11 cellular contexts compared by ENCODE assay signal in genomic region chr6:166904101-166904746, GRCh38. TPM values are rescaled to one million over a fixed set of nuclear protein-coding genes. Genes with fewer than 3 reads are reported as not detected.
DNase-seq lines count a peak whose midpoint lies in the region; TF ChIP-seq lines count a peak whose summit lies in the region.
"Had no signal": no experiment of that assay in that cellular context is flagged by ENCODE, and none has a peak within 500 bp of the region (broad histone marks: within the 10 kb centered on the region; RNA-seq: fewer than 3 reads in every experiment).

No MANE protein-coding gene starts in this region.

- no peak overlapping the region for H3K27ac Mint-ChIP-seq in activated naive CD4-positive, alpha-beta T cell treated with anti-CD3 and anti-CD28 coated beads, Interleukin-2, amount 10 ng/mL, durations not matched to agents 7 days and 5 days
- no peak overlapping the region for H3K27ac Mint-ChIP-seq in Caco-2 (ENCODE audit: unreplicated experiment)
- H3K27ac Mint-ChIP-seq: activated CD8-positive, alpha-beta T cell treated with anti-CD3 and anti-CD28 coated beads for 36 hours had no signal

- H3K79me2 ChIP-seq in neural cell (replicated peaks; ENCODE audit: insufficient read depth, low read length) = no peaks in the 10 kb centered on the region

- no peaks in the 10 kb centered on the region for H3K9me2 ChIP-seq in neural cell (ENCODE audit: insufficient read depth, low read length)

- TF ChIP-seq EP300 in neural cell (conservative IDR thresholded peaks at IDR 0.05; ENCODE audit: poor library complexity, severe bottlenecking) = no peak

- H3K27me3 Mint-ChIP-seq in activated naive CD4-positive, alpha-beta T cell treated with anti-CD3 and anti-CD28 coated beads, Interleukin-2, amount 10 ng/mL, durations not matched to agents 7 days and 5 days = no peaks in the 10 kb centered on the region
- peaks cover 31% of the 10 kb centered on the region for H3K27me3 Mint-ChIP-seq in Caco-2 (ENCODE audit: insufficient read depth, unreplicated experiment)
- H3K27me3 Mint-ChIP-seq: activated CD8-positive, alpha-beta T cell treated with anti-CD3 and anti-CD28 coated beads for 36 hours had no signal

- intact Hi-C loops in Caco-2 (cut with micrococcal nuclease; ENCODE audit: unreplicated experiment) = no loop called here

- H3K4me3 ChIP-seq in choroid plexus epithelial cell (ENCODE audit: low read depth, low read length) = no peak overlapping the region
- H3K4me3 ChIP-seq in neural cell (ENCODE audit: low read length) = peak overlapping the region; percentile 24
- H3K4me3 ChIP-seq in Caco-2 (ENCODE audit: low read depth, low read length) = no peak overlapping the region

- peak; percentile 6 for DNase-seq in GM03348 (ENCODE audit: low spot score)
- DNase-seq in NCI-H2107 (lab: John Stamatoyannopoulos, UW) = peak; percentile 2
- peak; percentile 41 for DNase-seq in choroid plexus epithelial cell (ENCODE audit: low read depth)
- no peak for DNase-seq in kidney glomerular epithelial cell (lab: John Stamatoyannopoulos, UW)
- no peak for DNase-seq in activated naive CD4-positive, alpha-beta T cell treated with anti-CD3 and anti-CD28 coated beads, Interleukin-2, amount 10 ng/mL, durations not matched to agents 7 days and 5 days
- DNase-seq in Caco-2 = no peak
- no peak for DNase-seq in SW 1271 (lab: John Stamatoyannopoulos, UW)
- DNase-seq: activated CD8-positive, alpha-beta T cell treated with anti-CD3 and anti-CD28 coated beads for 36 hours; SHP77 had no signal

- H3K4me2 ChIP-seq in neural cell (ENCODE audit: low read length) = no peak overlapping the region
- H3K4me2 ChIP-seq: KMS-11 had no signal

- H3K36me3 ChIP-seq in neural cell (ENCODE audit: insufficient read depth, low read length) = no peaks in the 10 kb centered on the region
- no peaks in the 10 kb centered on the region for H3K36me3 ChIP-seq in Caco-2 (ENCODE audit: control insufficient read depth, insufficient read depth, low read length)

- no peak overlapping the region for H3K9ac ChIP-seq in neural cell (ENCODE audit: low read length)
- H3K9ac ChIP-seq: KMS-11 had no signal

- peaks cover 25% of the 10 kb centered on the region for H3K4me1 Mint-ChIP-seq in activated naive CD4-positive, alpha-beta T cell treated with anti-CD3 and anti-CD28 coated beads, Interleukin-2, amount 10 ng/mL, durations not matched to agents 7 days and 5 days
- H3K4me1 Mint-ChIP-seq in Caco-2 (ENCODE audit: low read depth, unreplicated experiment) = no peaks in the 10 kb centered on the region

- peaks cover 1% of the 10 kb centered on the region for H3K36me3 Mint-ChIP-seq in activated naive CD4-positive, alpha-beta T cell treated with anti-CD3 and anti-CD28 coated beads, Interleukin-2, amount 10 ng/mL, durations not matched to agents 7 days and 5 days
- no peaks in the 10 kb centered on the region for H3K36me3 Mint-ChIP-seq in Caco-2 (ENCODE audit: insufficient read depth, unreplicated experiment)

- TF ChIP-seq CTCF in choroid plexus epithelial cell (conservative IDR thresholded peaks at IDR 0.05; ENCODE audit: low read depth, low read length) (no peak), neural cell (IDR thresholded peaks at IDR 0.05; ENCODE audit: poor library complexity, severe bottlenecking) (peak; percentile 22), Caco-2 (IDR thresholded peaks at IDR 0.05; ENCODE audit: insufficient read depth in 1 of 2, low read depth in 1 of 2, low read length in 1 of 2, severe bottlenecking in 1 of 2, unreplicated experiment in 1 of 2) (no peak)

- H3F3A ChIP-seq in neural cell (ENCODE audit: insufficient read depth, low read length, poor library complexity, severe bottlenecking) = no peaks in the 10 kb centered on the region

- no peaks in the 10 kb centered on the region for H3K27me3 ChIP-seq in neural cell (ENCODE audit: insufficient read depth, low read depth, low read length)
- no peaks in the 10 kb centered on the region for H3K27me3 ChIP-seq in Caco-2 (replicated peaks; ENCODE audit: control insufficient read depth, insufficient read depth, low read length)

- POLR2A ChIA-PET in Caco-2 (lab: Charles Lee) = no interaction called here

- no peak overlapping the region for H3K4me3 Mint-ChIP-seq in activated naive CD4-positive, alpha-beta T cell treated with anti-CD3 and anti-CD28 coated beads, Interleukin-2, amount 10 ng/mL, durations not matched to agents 7 days and 5 days
- no peak overlapping the region for H3K4me3 Mint-ChIP-seq in Caco-2 (ENCODE audit: unreplicated experiment)
- H3K4me3 Mint-ChIP-seq: activated CD8-positive, alpha-beta T cell treated with anti-CD3 and anti-CD28 coated beads for 36 hours had no signal

- peak overlapping the region; percentile 37 for H3K27ac ChIP-seq in neural cell (ENCODE audit: low read length)
- H3K27ac ChIP-seq: KMS-11 had no signal

- H2AFZ ChIP-seq in neural cell (ENCODE audit: low read depth, low read length) = no peak overlapping the region

- CTCF ChIA-PET in activated naive CD4-positive, alpha-beta T cell treated with anti-CD3 and anti-CD28 coated beads, Interleukin-2, amount 10 ng/mL, durations not matched to agents 7 days and 5 days (lab: Charles Lee) = interaction anchor here (0.8 to 1.0 kb wide), 2 partner anchors 43 to 129 kb away, joined by 3 read pairs; no protein-coding TSS in a partner anchor
- CTCF ChIA-PET in Caco-2 (lab: Charles Lee) = no interaction called here

- no peaks in the 10 kb centered on the region for H4K20me1 ChIP-seq in neural cell (ENCODE audit: insufficient read depth)

- H3K9me3 ChIP-seq in neural cell (ENCODE audit: low read length) (no peaks in the 10 kb centered on the region), Caco-2 (no peaks in the 10 kb centered on the region)

- no peaks in the 10 kb centered on the region for H3K4me1 ChIP-seq in Caco-2

- no TSS peak for BruUV-seq in Caco-2 (replicated peaks; lab: Mats Ljungman, UMichigan)

- H3K9me3 Mint-ChIP-seq in activated naive CD4-positive, alpha-beta T cell treated with anti-CD3 and anti-CD28 coated beads, Interleukin-2, amount 10 ng/mL, durations not matched to agents 7 days and 5 days = no peaks in the 10 kb centered on the region
- H3K9me3 Mint-ChIP-seq in Caco-2 (ENCODE audit: unreplicated experiment) = peaks cover 26% of the 10 kb centered on the region

- peak; percentile 40 for TF ChIP-seq RAD21 in neural cell (conservative IDR thresholded peaks at IDR 0.05)

TF ChIP-seq in neural cell, 6 proteins besides CTCF, POLR2A, EP300 and RAD21:
- TF ChIP-seq REST (IDR thresholded peaks at IDR 0.05; ENCODE audit: borderline replicate concordance) (peak; percentile 95), POLR2AphosphoS5 (IDR thresholded peaks at IDR 0.05) (peak; percentile 21), MXI1 (conservative IDR thresholded peaks at IDR 0.05; ENCODE audit: poor library complexity, severe bottlenecking) (no peak)

RNA-seq across cellular contexts. Expression of gene RNASET2, which starts 52.1 kb away (rescaled TPM):
- 68.3 and 73.9 TPM in 2 replicates for polyA plus RNA-seq in neural cell
- polyA minus RNA-seq in neural cell = 31.1 and 37.5 TPM in 2 replicates
- total RNA-seq in Caco-2 (2022) = 45.5 and 59.1 TPM in 2 replicates

Comparison
In these comparisons a context has a peak if more than half of its experiments do, and no peak if none do; other contexts are left out.
1. DNase-seq: peak in GM03348 (single experiment), NCI-H2107 (single experiment) and choroid plexus epithelial cell (single experiment); none in kidney glomerular epithelial cell (single experiment), activated naive CD4-positive, alpha-beta T cell treated with anti-CD3 and anti-CD28 coated beads, Interleukin-2, amount 10 ng/mL, durations not matched to agents 7 days and 5 days (single experiment), Caco-2 (0 of 2) and SW 1271 (0 of 2).